In genomic region chr22:22961574-22961973, GRCh38 we compare ENCODE assay signal across 34 cellular contexts.
"Had no signal": no experiment of that assay in that cellular context is flagged by ENCODE, and none has a peak within 500 bp of the region (broad histone marks: within the 10 kb centered on the region; RNA-seq: fewer than 3 reads in every experiment).

No MANE protein-coding gene starts in this region.

- H3K36me3 ChIP-seq: adrenal gland, brain microvascular endothelial cell, breast epithelium had no signal

- H3K4me3 ChIP-seq: adrenal gland, body of pancreas, breast epithelium had no signal

- H3K27ac ChIP-seq: adrenal gland, body of pancreas, brain microvascular endothelial cell, VCaP had no signal

- DNase-seq: activated B cell treated with CpG ODN at 0.5 μM for 24 hours; activated CD4-positive, alpha-beta memory T cell treated with anti-CD3 and anti-CD28 coated beads for 36 hours; activated CD4-positive, alpha-beta T cell treated with anti-CD3 and anti-CD28 coated beads for 4 hours; activated CD4-positive, alpha-beta T cell treated with anti-CD3 and anti-CD28 coated beads, Interleukin-2, amount 10 ng/mL, durations not matched to agents 24 days and 14 days; activated CD4-positive, alpha-beta T cell treated with anti-CD3 and anti-CD28 coated beads, Interleukin-2, amount 50 U/mL, for 1 hour; activated CD4-positive, alpha-beta T cell treated with anti-CD3 and anti-CD28 coated beads, Interleukin-2, amount 50 U/mL, for 4 hours; activated CD4-positive, CD25-positive, alpha-beta regulatory T cell treated with anti-CD3 and anti-CD28 coated beads, Interleukin-2, amount 50 U/mL, for 72 hours; activated CD8-positive, alpha-beta memory T cell treated with anti-CD3 and anti-CD28 coated beads, Interleukin-2, amount 50 U/mL, for 4 hours; activated CD8-positive, alpha-beta T cell treated with anti-CD3 and anti-CD28 coated beads for 36 hours; activated effector memory CD4-positive, alpha-beta T cell treated with anti-CD3 and anti-CD28 coated beads, Interleukin-2, amount 50 U/mL, for 16 hours; activated gamma-delta T cell treated with Interleukin-2 at 50 U/mL for 16 hours; activated naive CD4-positive, alpha-beta T cell; activated naive CD4-positive, alpha-beta T cell treated with anti-CD3 and anti-CD28 coated beads for 36 hours; activated naive CD4-positive, alpha-beta T cell treated with anti-CD3 and anti-CD28 coated beads, Interleukin-2, amount 50 U/mL, for 16 hours; activated naive CD8-positive, alpha-beta T cell treated with anti-CD3 and anti-CD28 coated beads for 36 hours; activated T-cell treated with anti-CD3 and anti-CD28 coated beads for 4 hours; activated T-cell treated with anti-CD3 and anti-CD28 coated beads, Interleukin-2, amount 50 U/mL, for 1 hour; activated T-cell treated with anti-CD3 and anti-CD28 coated beads, Interleukin-2, amount 50 U/mL, for 4 hours; activated T-cell treated with anti-CD3 and anti-CD28 coated beads, Interleukin-2, amount 50 U/mL, for 72 hours; adrenal gland; amniotic stem cell; aorta; body of pancreas; brain microvascular endothelial cell; central memory CD4-positive, alpha-beta T cell; T-helper 1 cell; T-helper 2 cell; T-helper 9 cell had no signal

- H3K4me1 ChIP-seq: adrenal gland, body of pancreas, breast epithelium had no signal

- FAIRE-seq: astrocyte, TTC549 had no signal

- H3K27me3 ChIP-seq: body of pancreas, breast epithelium had no signal

- ATAC-seq: activated CD8-positive, alpha-beta T cell treated with anti-CD3 and anti-CD28 coated beads for 36 hours; activated naive CD4-positive, alpha-beta T cell treated with anti-CD3 and anti-CD28 coated beads, Interleukin-2, amount 50 U/mL, for 72 hours; activated T-cell treated with anti-CD3 and anti-CD28 coated beads, Interleukin-2, amount 50 U/mL, for 4 hours; activated T-cell treated with anti-CD3 and anti-CD28 coated beads, Interleukin-2, amount 50 U/mL, for 72 hours; activated T-helper 17 cell treated with anti-CD3 and anti-CD28 coated beads, Interleukin-2, amount 50 U/mL, for 72 hours; body of pancreas had no signal

- H3K9me3 ChIP-seq: adrenal gland, body of pancreas had no signal
